Comparison of ENCODE assay signal across 16 cellular contexts in the genomic region with DNA sequence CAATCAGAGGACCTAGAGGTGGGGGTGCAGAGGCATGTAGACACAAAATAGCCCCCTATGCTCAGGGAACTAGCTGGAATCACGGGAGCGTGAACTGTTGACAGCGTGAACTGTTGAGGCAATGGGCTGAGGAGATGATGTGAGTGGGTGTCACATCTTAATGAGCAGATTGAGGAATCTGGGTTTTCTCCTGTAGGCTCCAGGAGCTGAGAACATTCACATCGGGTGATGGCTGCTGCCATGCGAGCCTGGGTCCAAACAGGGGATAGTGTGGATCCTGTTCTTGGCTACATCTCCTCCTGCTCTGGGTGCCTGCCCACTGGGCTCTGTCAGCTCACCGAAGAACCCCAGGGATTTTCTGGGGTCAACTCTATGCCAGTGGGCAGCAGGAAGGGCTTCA. TPM values are rescaled to one million over a fixed set of nuclear protein-coding genes. Genes with fewer than 3 reads are reported as not detected.
DNase-seq lines count a peak whose midpoint lies in the region; ATAC-seq and TF ChIP-seq lines count a peak whose summit lies in the region.
"Had no signal": no experiment of that assay in that cellular context is flagged by ENCODE, and none has a peak within 500 bp of the region (broad histone marks: within the 10 kb centered on the region; RNA-seq: fewer than 3 reads in every experiment).

No MANE protein-coding gene starts in this region.

- H3K79me2 ChIP-seq in fibroblast of lung (ENCODE audit: control insufficient read depth, insufficient read depth, low read length) = peaks cover 59% of the 10 kb centered on the region

- intact Hi-C loops in gastrocnemius medialis (cut with DNase I; ENCODE audit: low total_unique reads) = no loop called here
- intact Hi-C loops in sigmoid colon (cut with DNase I) = loop anchor here (5.0 kb wide), 1 partner anchor 40 kb away; a partner anchor contains a TSS

- H3K27ac ChIP-seq in RWPE2 (ENCODE audit: poor library complexity, severe bottlenecking) (peak overlapping the region; percentile 70), fibroblast of lung (ENCODE audit: insufficient read depth, low read length) (peak overlapping the region; percentile 90), gastrocnemius medialis (peak overlapping the region; percentile 68 to 84 (median 77)), sigmoid colon (peak overlapping the region in 1 of 4 donors; percentile 89)

- in situ Hi-C loops in gastrocnemius medialis (cut with MboI; ENCODE audit: low sequenced_read_pairs in 4 of 4) = no loop called here

- no peak overlapping the region for H2AFZ ChIP-seq in fibroblast of lung (ENCODE audit: low read length)

- TF ChIP-seq POLR2A in gastrocnemius medialis (IDR thresholded peaks at IDR 0.05) = no peak
- TF ChIP-seq POLR2A in sigmoid colon (IDR thresholded peaks at IDR 0.05) = no peak

- peaks cover 19% of the 10 kb centered on the region for H3K4me1 ChIP-seq in RWPE2 (ENCODE audit: insufficient read depth, poor library complexity, severe bottlenecking)
- H3K4me1 ChIP-seq in fibroblast of lung (ENCODE audit: control insufficient read depth, extremely low read depth, insufficient read depth, low read length) = peaks cover 22% of the 10 kb centered on the region
- peaks cover 0 to 15% of the 10 kb centered on the region in 2 donors for H3K4me1 ChIP-seq in gastrocnemius medialis
- peaks cover 0 to 28% (median 21%) of the 10 kb centered on the region in 4 donors for H3K4me1 ChIP-seq in sigmoid colon

- H4K20me1 ChIP-seq in fibroblast of lung (ENCODE audit: control insufficient read depth, extremely low read depth, insufficient read depth, low read length) = no peaks in the 10 kb centered on the region

- H3K36me3 ChIP-seq in RWPE2 (ENCODE audit: low read depth) = peaks cover 37% of the 10 kb centered on the region
- peaks cover 5% of the 10 kb centered on the region for H3K36me3 ChIP-seq in fibroblast of lung (ENCODE audit: control insufficient read depth, insufficient read depth, low read length)
- no peaks in the 10 kb centered on the region for H3K36me3 ChIP-seq in gastrocnemius medialis
- peaks cover 0 to 8% (median 0%) of the 10 kb centered on the region in 4 donors for H3K36me3 ChIP-seq in sigmoid colon

- H3K9me3 ChIP-seq in RWPE2 (ENCODE audit: severe bottlenecking) (no peaks in the 10 kb centered on the region), fibroblast of lung (ENCODE audit: control insufficient read depth, insufficient read depth, low read depth, low read length) (no peaks in the 10 kb centered on the region), gastrocnemius medialis (no peaks in the 10 kb centered on the region), sigmoid colon (no peaks in the 10 kb centered on the region)

- H3K4me3 ChIP-seq in AG09309 (ENCODE audit: control insufficient read depth, low read depth, low read length) (peak overlapping the region; percentile 27), RWPE2 (ENCODE audit: severe bottlenecking) (no peak overlapping the region), fibroblast of lung (replicated peaks in 1 of 4; ENCODE audit: control extremely low read depth in 1 of 4, insufficient read depth in 1 of 4, low read depth in 3 of 4, low read length in 4 of 4) (peak overlapping the region; percentile 60 to 97 (median 88)), gastrocnemius medialis (peak overlapping the region in 1 of 4 donors; percentile 61), sigmoid colon (no peak overlapping the region)
- H3K4me3 ChIP-seq: K562, lung had no signal

- no peaks in the 10 kb centered on the region for H3K27me3 ChIP-seq in RWPE2 (ENCODE audit: insufficient read depth, poor library complexity, severe bottlenecking)
- no peaks in the 10 kb centered on the region for H3K27me3 ChIP-seq in fibroblast of lung (ENCODE audit: control insufficient read depth, insufficient read depth, low read length)
- H3K27me3 ChIP-seq in gastrocnemius medialis = no peaks in the 10 kb centered on the region
- no peaks in the 10 kb centered on the region for H3K27me3 ChIP-seq in sigmoid colon

- WGBS in sigmoid colon, 2 donors = 95 to 98% methylated on average over 6 of the region's 6 CpGs

- peak overlapping the region; percentile 83 for H3K4me2 ChIP-seq in fibroblast of lung (ENCODE audit: extremely low read depth, insufficient read depth, low read length)

- DNase-seq in AG09309 (ENCODE audit: low read depth) (no peak), RWPE2 (ENCODE audit: low spot score) (no peak), fibroblast of lung (ENCODE audit: low read depth in 2 of 2) (no peak), gastrocnemius medialis (no peak), sigmoid colon (no peak), cortex of kidney (lab: John Stamatoyannopoulos, UW) (no peak), C1 segment of cervical spinal cord (lab: John Stamatoyannopoulos, UW) (no peak)
- DNase-seq: activated gamma-delta T cell; central memory CD4-positive, alpha-beta T cell; DMS53; NCI-H1105 treated with DMSO at 0.1 percent for 48 hours; NCI-H345; small intestine had no signal

- no peak for ATAC-seq in RWPE2 (ENCODE audit: low read depth)
- no peak for ATAC-seq in gastrocnemius medialis
- no peak for ATAC-seq in GM18520 (IDR thresholded peaks at IDR 0.05; ENCODE audit: unreplicated experiment)
- ATAC-seq: K562 had no signal

- H3K9ac ChIP-seq in fibroblast of lung (ENCODE audit: insufficient read depth, low read length) = peak overlapping the region; percentile 5

- TF ChIP-seq CTCF in AG09309 (IDR thresholded peaks at IDR 0.05; ENCODE audit: control insufficient read depth, insufficient read depth, low read depth, low read length, missing control alignments) (no peak), RWPE2 (IDR thresholded peaks at IDR 0.05; ENCODE audit: poor library complexity, severe bottlenecking) (no peak), fibroblast of lung (conservative IDR thresholded peaks at IDR 0.05 in 1 of 2, IDR thresholded peaks at IDR 0.05 in 1 of 2; ENCODE audit: low read depth in 1 of 2, low read length in 2 of 2) (no peak), gastrocnemius medialis (IDR thresholded peaks at IDR 0.05 in 4 of 5, conservative IDR thresholded peaks at IDR 0.05 in 1 of 5) (no peak), sigmoid colon (IDR thresholded peaks at IDR 0.05) (no peak)

- no peak for TF ChIP-seq EP300 in sigmoid colon (IDR thresholded peaks at IDR 0.05)

RNA-seq across cellular contexts. Expression of a gene that starts 2.1 kb away (rescaled TPM):
- 72.9 and 108 TPM in 2 replicates for total RNA-seq in fibroblast of lung
- polyA plus RNA-seq in fibroblast of lung = 160 and 273 TPM in 2 replicates
- polyA plus RNA-seq in fibroblast of lung (2012) = 189 and 329 TPM in 2 replicates
- polyA minus RNA-seq in fibroblast of lung (ENCODE audit: low replicate concordance) = 26.4 and 41.4 TPM in 2 replicates
- 10 to 100 TPM; 10.0 to 20.6 (median 13.9) TPM for total RNA-seq in gastrocnemius medialis
- total RNA-seq in sigmoid colon = 10 to 100 TPM; 13.7 to 26.6 (median 24.3) TPM
- 1 to 10 TPM; 1.2 to 6.6 (median 3.6) TPM for polyA plus RNA-seq in sigmoid colon
- total RNA-seq: K562 had no signal
- polyA plus RNA-seq: K562 had no signal

RNA-seq across cellular contexts. Expression of a gene that starts 40.3 kb away (rescaled TPM):
- total RNA-seq in fibroblast of lung (2.3 and 5.0 TPM in 2 replicates), gastrocnemius medialis (1 to 10 TPM in 2 of 4 donors, under 1 TPM in 2; 0.46 to 2.3 (median 1.1) TPM), sigmoid colon (1 to 10 TPM; 1.1 to 3.6 (median 2.7) TPM)
- polyA plus RNA-seq in fibroblast of lung (4.6 and 7.9 TPM in 2 replicates), sigmoid colon (1 to 10 TPM; 1.9 to 2.5 (median 2.4) TPM)
- polyA plus RNA-seq in fibroblast of lung (2012) = 2.7 and 5.9 TPM in 2 replicates
- polyA minus RNA-seq in fibroblast of lung (ENCODE audit: low replicate concordance) = 0.15 TPM in 1 of 2 replicates, not detected in the other

RNA-seq across cellular contexts. Expression of a gene that starts 40.7 kb away (rescaled TPM):
- total RNA-seq in fibroblast of lung (20.5 and 31.5 TPM in 2 replicates), gastrocnemius medialis (1 to 10 TPM in 3 of 4 donors, under 1 TPM in 1; 0.51 to 5.0 (median 2.8) TPM), sigmoid colon (10 to 100 TPM; 10.3 to 20.2 (median 12.6) TPM)
- polyA plus RNA-seq in fibroblast of lung (10.0 and 16.2 TPM in 2 replicates), sigmoid colon (10 to 100 TPM in 1 of 3 donors, 1 to 10 TPM in 2; 1.6 to 10.2 (median 3.0) TPM)
- 6.4 and 11.4 TPM in 2 replicates for polyA plus RNA-seq in fibroblast of lung (2012)
- 8.9 and 18.8 TPM in 2 replicates for polyA minus RNA-seq in fibroblast of lung (ENCODE audit: low replicate concordance)
- total RNA-seq: K562 had no signal

Comparison
In these comparisons a context has a peak if more than half of its experiments do, and no peak if none do; other contexts are left out.
1. H3K4me3 ChIP-seq: peak in AG09309 (single experiment) and fibroblast of lung (4 of 4); none in RWPE2 (single experiment) and sigmoid colon (0 of 4).